ENCODE assay signal across 1 cellular context in genomic region chr1:1023700-1024099, GRCh38.
A peak's percentile ranks its signal among the peaks of the same experiment; 100 is the strongest.
TF ChIP-seq lines count a peak whose summit lies in the region.

No MANE protein-coding gene starts in this region.

TF ChIP-seq in K562, 482 proteins besides CTCF, POLR2A, EP300 and RAD21:
- 0 out of 2 replicates have a peak, but pooled peaks have one; percentile 9 for TF ChIP-seq ZBTB7A (IDR thresholded peaks at IDR 0.05; ENCODE audit: borderline replicate concordance, control insufficient read depth, low read depth, low read length)
- TF ChIP-seq FOXM1 (IDR thresholded peaks at IDR 0.05; ENCODE audit: low read depth), result no peak
- no peak for TF ChIP-seq FOXM1 (CRISPR knock-in tag; IDR thresholded peaks at IDR 0.05; ENCODE audit: low read depth)
- no peak for TF ChIP-seq SRSF9 (IDR thresholded peaks at IDR 0.05; ENCODE audit: borderline replicate concordance, low read depth, low read length)
- TF ChIP-seq RBFOX2 (IDR thresholded peaks at IDR 0.05; ENCODE audit: low read depth, low read length), result peak; percentile 35; the same call in 1 of the 2 replicates
